1 cellular context compared by ENCODE assay signal in the genomic region with DNA sequence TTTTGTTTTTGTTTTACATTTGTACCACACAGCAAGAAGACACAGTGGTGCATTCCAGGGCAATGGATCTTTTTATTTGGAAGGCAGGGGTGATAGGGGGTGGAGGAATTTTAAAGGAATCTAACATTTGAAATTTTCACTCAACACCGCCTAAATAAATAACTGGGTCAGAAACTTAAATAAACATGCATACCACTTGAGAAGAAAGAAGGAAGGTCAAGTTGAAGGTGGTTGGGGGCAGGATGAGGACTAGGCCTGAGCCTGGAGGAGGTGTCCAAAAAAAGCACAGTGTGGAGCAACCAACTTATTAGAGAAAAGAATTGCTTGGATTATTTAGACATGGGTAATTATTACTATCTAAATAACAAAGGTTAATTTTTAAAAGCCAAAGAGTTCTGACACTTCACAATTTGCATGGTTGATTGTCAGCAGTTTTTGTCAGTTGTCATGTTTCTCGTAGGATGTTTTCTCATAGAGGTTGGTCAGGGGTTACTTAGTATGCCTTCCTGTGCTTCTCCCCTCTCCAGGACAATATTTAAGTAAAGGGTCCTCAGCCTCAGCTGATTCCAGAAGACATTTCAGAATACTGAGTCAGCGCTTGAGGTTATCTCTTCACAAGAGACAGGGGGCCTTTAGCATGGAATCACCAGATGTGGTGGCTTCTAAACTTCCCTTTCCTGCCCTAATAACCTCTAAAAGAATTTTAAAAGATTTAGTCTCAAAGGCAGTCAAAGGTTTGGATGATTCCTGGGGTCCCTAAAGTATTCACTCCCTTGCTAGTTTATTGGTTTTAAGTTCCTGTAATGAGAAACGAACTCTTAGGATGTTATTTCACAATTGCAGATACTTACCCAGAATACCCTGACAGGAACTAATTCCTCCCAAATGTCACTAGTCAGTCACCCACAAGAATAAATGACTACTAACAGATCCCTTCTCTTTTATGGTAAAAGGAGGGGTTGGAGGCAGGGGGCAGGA.
TF ChIP-seq lines count a peak whose summit lies in the region.

No MANE protein-coding gene starts in this region.

TF ChIP-seq in GM23338, 12 proteins besides CTCF, POLR2A, EP300 and RAD21 (continued from another document):
- TF ChIP-seq, protein P1, sequence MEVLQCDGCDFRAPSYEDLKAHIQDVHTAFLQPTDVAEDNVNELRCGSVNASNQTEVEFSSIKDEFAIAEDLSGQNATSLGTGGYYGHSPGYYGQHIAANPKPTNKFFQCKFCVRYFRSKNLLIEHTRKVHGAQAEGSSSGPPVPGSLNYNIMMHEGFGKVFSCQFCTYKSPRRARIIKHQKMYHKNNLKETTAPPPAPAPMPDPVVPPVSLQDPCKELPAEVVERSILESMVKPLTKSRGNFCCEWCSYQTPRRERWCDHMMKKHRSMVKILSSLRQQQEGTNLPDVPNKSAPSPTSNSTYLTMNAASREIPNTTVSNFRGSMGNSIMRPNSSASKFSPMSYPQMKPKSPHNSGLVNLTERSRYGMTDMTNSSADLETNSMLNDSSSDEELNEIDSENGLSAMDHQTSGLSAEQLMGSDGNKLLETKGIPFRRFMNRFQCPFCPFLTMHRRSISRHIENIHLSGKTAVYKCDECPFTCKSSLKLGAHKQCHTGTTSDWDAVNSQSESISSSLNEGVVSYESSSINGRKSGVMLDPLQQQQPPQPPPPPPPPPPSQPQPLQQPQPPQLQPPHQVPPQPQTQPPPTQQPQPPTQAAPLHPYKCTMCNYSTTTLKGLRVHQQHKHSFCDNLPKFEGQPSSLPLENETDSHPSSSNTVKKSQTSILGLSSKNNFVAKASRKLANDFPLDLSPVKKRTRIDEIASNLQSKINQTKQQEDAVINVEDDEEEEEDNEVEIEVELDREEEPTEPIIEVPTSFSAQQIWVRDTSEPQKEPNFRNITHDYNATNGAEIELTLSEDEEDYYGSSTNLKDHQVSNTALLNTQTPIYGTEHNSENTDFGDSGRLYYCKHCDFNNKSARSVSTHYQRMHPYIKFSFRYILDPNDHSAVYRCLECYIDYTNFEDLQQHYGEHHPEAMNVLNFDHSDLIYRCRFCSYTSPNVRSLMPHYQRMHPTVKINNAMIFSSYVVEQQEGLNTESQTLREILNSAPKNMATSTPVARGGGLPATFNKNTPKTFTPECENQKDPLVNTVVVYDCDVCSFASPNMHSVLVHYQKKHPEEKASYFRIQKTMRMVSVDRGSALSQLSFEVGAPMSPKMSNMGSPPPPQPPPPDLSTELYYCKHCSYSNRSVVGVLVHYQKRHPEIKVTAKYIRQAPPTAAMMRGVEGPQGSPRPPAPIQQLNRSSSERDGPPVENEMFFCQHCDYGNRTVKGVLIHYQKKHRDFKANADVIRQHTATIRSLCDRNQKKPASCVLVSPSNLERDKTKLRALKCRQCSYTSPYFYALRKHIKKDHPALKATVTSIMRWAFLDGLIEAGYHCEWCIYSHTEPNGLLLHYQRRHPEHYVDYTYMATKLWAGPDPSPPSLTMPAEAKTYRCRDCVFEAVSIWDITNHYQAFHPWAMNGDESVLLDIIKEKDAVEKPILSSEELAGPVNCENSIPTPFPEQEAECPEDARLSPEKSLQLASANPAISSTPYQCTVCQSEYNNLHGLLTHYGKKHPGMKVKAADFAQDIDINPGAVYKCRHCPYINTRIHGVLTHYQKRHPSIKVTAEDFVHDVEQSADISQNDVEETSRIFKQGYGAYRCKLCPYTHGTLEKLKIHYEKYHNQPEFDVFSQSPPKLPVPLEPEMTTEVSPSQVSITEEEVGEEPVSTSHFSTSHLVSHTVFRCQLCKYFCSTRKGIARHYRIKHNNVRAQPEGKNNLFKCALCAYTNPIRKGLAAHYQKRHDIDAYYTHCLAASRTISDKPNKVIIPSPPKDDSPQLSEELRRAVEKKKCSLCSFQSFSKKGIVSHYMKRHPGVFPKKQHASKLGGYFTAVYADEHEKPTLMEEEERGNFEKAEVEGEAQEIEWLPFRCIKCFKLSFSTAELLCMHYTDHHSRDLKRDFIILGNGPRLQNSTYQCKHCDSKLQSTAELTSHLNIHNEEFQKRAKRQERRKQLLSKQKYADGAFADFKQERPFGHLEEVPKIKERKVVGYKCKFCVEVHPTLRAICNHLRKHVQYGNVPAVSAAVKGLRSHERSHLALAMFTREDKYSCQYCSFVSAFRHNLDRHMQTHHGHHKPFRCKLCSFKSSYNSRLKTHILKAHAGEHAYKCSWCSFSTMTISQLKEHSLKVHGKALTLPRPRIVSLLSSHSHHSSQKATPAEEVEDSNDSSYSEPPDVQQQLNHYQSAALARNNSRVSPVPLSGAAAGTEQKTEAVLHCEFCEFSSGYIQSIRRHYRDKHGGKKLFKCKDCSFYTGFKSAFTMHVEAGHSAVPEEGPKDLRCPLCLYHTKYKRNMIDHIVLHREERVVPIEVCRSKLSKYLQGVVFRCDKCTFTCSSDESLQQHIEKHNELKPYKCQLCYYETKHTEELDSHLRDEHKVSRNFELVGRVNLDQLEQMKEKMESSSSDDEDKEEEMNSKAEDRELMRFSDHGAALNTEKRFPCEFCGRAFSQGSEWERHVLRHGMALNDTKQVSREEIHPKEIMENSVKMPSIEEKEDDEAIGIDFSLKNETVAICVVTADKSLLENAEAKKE (CRISPR knock-in tag; IDR thresholded peaks at IDR 0.05), result no peak
- TF ChIP-seq EZH2phosphoT487 (IDR thresholded peaks at IDR 0.05; ENCODE audit: unreplicated experiment) (no peak), STAT1 (IDR thresholded peaks at IDR 0.05; ENCODE audit: unreplicated experiment) (no peak), POLR2AphosphoS5 (IDR thresholded peaks at IDR 0.05; ENCODE audit: low read depth) (no peak)
- TF ChIP-seq, protein P2, sequence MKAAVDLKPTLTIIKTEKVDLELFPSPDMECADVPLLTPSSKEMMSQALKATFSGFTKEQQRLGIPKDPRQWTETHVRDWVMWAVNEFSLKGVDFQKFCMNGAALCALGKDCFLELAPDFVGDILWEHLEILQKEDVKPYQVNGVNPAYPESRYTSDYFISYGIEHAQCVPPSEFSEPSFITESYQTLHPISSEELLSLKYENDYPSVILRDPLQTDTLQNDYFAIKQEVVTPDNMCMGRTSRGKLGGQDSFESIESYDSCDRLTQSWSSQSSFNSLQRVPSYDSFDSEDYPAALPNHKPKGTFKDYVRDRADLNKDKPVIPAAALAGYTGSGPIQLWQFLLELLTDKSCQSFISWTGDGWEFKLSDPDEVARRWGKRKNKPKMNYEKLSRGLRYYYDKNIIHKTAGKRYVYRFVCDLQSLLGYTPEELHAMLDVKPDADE (IDR thresholded peaks at IDR 0.05), result no peak
TF ChIP-seq in GM23338: peak in this region for 0.
